In the genomic region with DNA sequence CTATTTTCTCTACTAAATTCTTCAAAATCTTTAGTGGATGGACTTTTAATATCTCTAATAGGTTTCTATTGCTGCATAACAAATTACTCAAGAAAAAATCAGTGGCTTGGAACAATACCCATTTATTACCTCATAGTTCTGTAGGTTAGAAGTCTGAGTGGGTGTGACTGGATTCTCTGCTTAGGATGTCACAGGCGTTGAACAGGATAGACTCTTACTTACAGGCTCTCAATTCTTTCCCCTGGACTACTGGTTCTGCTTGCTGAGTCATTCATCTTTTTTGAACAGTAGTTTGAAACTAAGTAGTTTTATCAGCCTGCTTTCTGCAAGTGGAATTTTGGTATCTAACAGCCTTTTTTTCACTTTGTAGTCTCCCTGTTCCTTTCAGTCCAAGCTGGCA, we compare ENCODE assay signal across 14 cellular contexts.
DNase-seq lines count a peak whose midpoint lies in the region; ATAC-seq, FAIRE-seq and TF ChIP-seq lines count a peak whose summit lies in the region.
"Had no signal": no experiment of that assay in that cellular context is flagged by ENCODE, and none has a peak within 500 bp of the region (broad histone marks: within the 10 kb centered on the region; RNA-seq: fewer than 3 reads in every experiment).

No MANE protein-coding gene starts in this region.

- DNase-seq in SK-N-SH (no peak), astrocyte (ENCODE audit: low read depth) (peak; percentile 93), glomerular visceral epithelial cell (ENCODE audit: extremely low spot score) (peak; percentile 71), urothelium cell line (ENCODE audit: low spot score) (peak; percentile 16), NOMO-1 treated with dmso at 0.1 percent for 144 hours (lab: John Stamatoyannopoulos, UW; ENCODE audit: unreplicated experiment) (no peak)
- DNase-seq in activated CD4-positive, CD25-positive, alpha-beta regulatory T cell treated with anti-CD3 and anti-CD28 coated beads, Interleukin-2, amount 50 U/mL, for 72 hours = no peak
- DNase-seq in activated CD4-positive, alpha-beta T cell treated with anti-CD3 and anti-CD28 coated beads for 1 hour = no peak
- DNase-seq: activated CD8-positive, alpha-beta memory T cell treated with anti-CD3 and anti-CD28 coated beads for 24 hours; activated gamma-delta T cell; caudate nucleus; NCI-H2107 had no signal

- peak overlapping the region; percentile 84 for H3K27ac Mint-ChIP-seq in astrocyte (ENCODE audit: unreplicated experiment)
- H3K27ac Mint-ChIP-seq: stimulated activated naive CD8-positive, alpha-beta T cell treated with anti-CD3 and anti-CD28 coated beads, Interleukin-15, Interleukin-2, amounts not matched to agents 100 ng/mL and 50 ng/mL, for 24 hours had no signal

- POLR2A ChIA-PET in SK-N-SH (lab: Yijun Ruan, JAX) = no interaction called here

- H3K4me3 Mint-ChIP-seq in astrocyte (ENCODE audit: unreplicated experiment) = no peak overlapping the region
- H3K4me3 Mint-ChIP-seq: stimulated activated naive CD8-positive, alpha-beta T cell treated with anti-CD3 and anti-CD28 coated beads, Interleukin-15, Interleukin-2, amounts not matched to agents 100 ng/mL and 50 ng/mL, for 24 hours had no signal

- H3K79me2 ChIP-seq in SK-N-SH (ENCODE audit: insufficient read depth) (no peaks in the 10 kb centered on the region), astrocyte (ENCODE audit: insufficient read depth, low read length) (no peaks in the 10 kb centered on the region)

- CTCF ChIA-PET in SK-N-SH (lab: Yijun Ruan, JAX) = interaction anchor here (1.1 kb wide), 1 partner anchor 19 kb away, joined by 3 read pairs; no protein-coding TSS in a partner anchor

- H3K27ac ChIP-seq in SK-N-SH (ENCODE audit: low read depth in 2 of 2, low read length in 1 of 2) (no peak overlapping the region), astrocyte (ENCODE audit: low read depth, low read length) (peak overlapping the region; percentile 43)

- no peak for FAIRE-seq in astrocyte (lab: Jason Lieb, UNC)
- FAIRE-seq in urothelium cell line (lab: Jason Lieb, UNC) = no peak
- FAIRE-seq: endometrium had no signal

- H3K27me3 ChIP-seq in SK-N-SH (ENCODE audit: insufficient read depth) (no peaks in the 10 kb centered on the region), astrocyte (ENCODE audit: insufficient read depth, low read length) (no peaks in the 10 kb centered on the region)

- H3K36me3 ChIP-seq in SK-N-SH (replicated peaks in 1 of 2; ENCODE audit: control insufficient read depth in 1 of 2, insufficient read depth in 2 of 2, low read length in 1 of 2) (no peaks in the 10 kb centered on the region), astrocyte (ENCODE audit: insufficient read depth, low read length) (no peaks in the 10 kb centered on the region)

- WGBS in SK-N-SH (ENCODE audit: low lambda C conversion rate) = 67% methylated on average over 1 of the region's 1 CpG

- no peak overlapping the region for H2AFZ ChIP-seq in SK-N-SH (ENCODE audit: low read depth)
- no peak overlapping the region for H2AFZ ChIP-seq in astrocyte (ENCODE audit: low read depth, low read length)

- H3K4me2 ChIP-seq in SK-N-SH (no peak overlapping the region), astrocyte (ENCODE audit: low read length) (no peak overlapping the region)

- TF ChIP-seq RAD21 in SK-N-SH (IDR thresholded peaks at IDR 0.05; ENCODE audit: low read length) = no peak

- H3K9me3 ChIP-seq in SK-N-SH (no peaks in the 10 kb centered on the region), astrocyte (ENCODE audit: insufficient read depth, low read depth, low read length) (no peaks in the 10 kb centered on the region)

- no peaks in the 10 kb centered on the region for H3K9me2 ChIP-seq in SK-N-SH

- no peaks in the 10 kb centered on the region for H3K36me3 Mint-ChIP-seq in astrocyte (ENCODE audit: low read depth, unreplicated experiment)

- no peak for TF ChIP-seq EP300 in SK-N-SH (IDR thresholded peaks at IDR 0.05; ENCODE audit: borderline replicate concordance in 1 of 2, low read depth in 1 of 2, low read length in 1 of 2)

- H3K9me3 Mint-ChIP-seq in astrocyte (ENCODE audit: unreplicated experiment) = no peaks in the 10 kb centered on the region
- H3K9me3 Mint-ChIP-seq: stimulated activated naive CD8-positive, alpha-beta T cell treated with anti-CD3 and anti-CD28 coated beads, Interleukin-15, Interleukin-2, amounts not matched to agents 100 ng/mL and 50 ng/mL, for 24 hours had no signal

- H4K20me1 ChIP-seq in SK-N-SH (ENCODE audit: insufficient read depth) (no peaks in the 10 kb centered on the region), astrocyte (ENCODE audit: insufficient read depth, low read length) (no peaks in the 10 kb centered on the region)

- no peaks in the 10 kb centered on the region for H3K27me3 Mint-ChIP-seq in astrocyte (ENCODE audit: low read depth, unreplicated experiment)
- H3K27me3 Mint-ChIP-seq: stimulated activated naive CD8-positive, alpha-beta T cell treated with anti-CD3 and anti-CD28 coated beads, Interleukin-15, Interleukin-2, amounts not matched to agents 100 ng/mL and 50 ng/mL, for 24 hours had no signal

- H3K4me1 Mint-ChIP-seq in astrocyte (ENCODE audit: low read depth, unreplicated experiment) = peaks cover 16% of the 10 kb centered on the region

- H3K9ac ChIP-seq in SK-N-SH (no peak overlapping the region), astrocyte (ENCODE audit: low read length) (no peak overlapping the region)

- H3K4me1 ChIP-seq in SK-N-SH (ENCODE audit: control insufficient read depth in 1 of 2, insufficient read depth in 2 of 2, low read depth in 1 of 2, low read length in 1 of 2) = peaks cover 0 to 12% of the 10 kb centered on the region in 2 experiments; a peak in 2 of 4 replicates
- H3K4me1 ChIP-seq in astrocyte (ENCODE audit: insufficient read depth, low read length) = peaks cover 10% of the 10 kb centered on the region

- peaks cover 7% of the 10 kb centered on the region for H3F3A ChIP-seq in SK-N-SH (replicated peaks; ENCODE audit: insufficient read depth)

- TF ChIP-seq CTCF in SK-N-SH (IDR thresholded peaks at IDR 0.05) = no peak
- no peak for TF ChIP-seq CTCF in astrocyte (IDR thresholded peaks at IDR 0.05; ENCODE audit: insufficient read depth, low read depth, low read length)

- ATAC-seq in SK-N-SH treated with all-trans-retinoic acid at 6 μM for 48 hours = no peak

- H3K4me3 ChIP-seq in SK-N-SH (ENCODE audit: low read depth in 2 of 2, low read length in 1 of 2) (no peak overlapping the region), astrocyte (ENCODE audit: insufficient read depth, low read depth, low read length) (no peak overlapping the region)

TF ChIP-seq in SK-N-SH, 30 proteins besides CTCF, POLR2A, EP300 and RAD21:
- TF ChIP-seq FOSL2 (IDR thresholded peaks at IDR 0.05; ENCODE audit: borderline replicate concordance, low read depth) = peak; percentile 7; the same call in 1 of the 2 replicates
- no peak for TF ChIP-seq FOXM1 (IDR thresholded peaks at IDR 0.05; ENCODE audit: low read depth)
TF ChIP-seq in SK-N-SH: peak in this region for 1.

TF ChIP-seq in SK-N-SH treated with all-trans-retinoic acid at 6 μM for 48 hours, 23 proteins besides CTCF, POLR2A, EP300 and RAD21:
- TF ChIP-seq TOX (CRISPR knock-in tag; IDR thresholded peaks at IDR 0.05; ENCODE audit: borderline replicate concordance) = no peak
- no peak for TF ChIP-seq RARB (CRISPR knock-in tag; IDR thresholded peaks at IDR 0.05)

Comparison
In these comparisons a context has a peak if more than half of its experiments do, and no peak if none do; other contexts are left out.
1. DNase-seq: peak in astrocyte (single experiment), glomerular visceral epithelial cell (single experiment) and urothelium cell line (single experiment); none in SK-N-SH (single experiment), NOMO-1 treated with dmso at 0.1 percent for 144 hours (single experiment), activated CD4-positive, CD25-positive, alpha-beta regulatory T cell treated with anti-CD3 and anti-CD28 coated beads, Interleukin-2, amount 50 U/mL, for 72 hours (single experiment) and activated CD4-positive, alpha-beta T cell treated with anti-CD3 and anti-CD28 coated beads for 1 hour (single experiment).